10 cellular contexts compared by ENCODE assay signal in the genomic region with DNA sequence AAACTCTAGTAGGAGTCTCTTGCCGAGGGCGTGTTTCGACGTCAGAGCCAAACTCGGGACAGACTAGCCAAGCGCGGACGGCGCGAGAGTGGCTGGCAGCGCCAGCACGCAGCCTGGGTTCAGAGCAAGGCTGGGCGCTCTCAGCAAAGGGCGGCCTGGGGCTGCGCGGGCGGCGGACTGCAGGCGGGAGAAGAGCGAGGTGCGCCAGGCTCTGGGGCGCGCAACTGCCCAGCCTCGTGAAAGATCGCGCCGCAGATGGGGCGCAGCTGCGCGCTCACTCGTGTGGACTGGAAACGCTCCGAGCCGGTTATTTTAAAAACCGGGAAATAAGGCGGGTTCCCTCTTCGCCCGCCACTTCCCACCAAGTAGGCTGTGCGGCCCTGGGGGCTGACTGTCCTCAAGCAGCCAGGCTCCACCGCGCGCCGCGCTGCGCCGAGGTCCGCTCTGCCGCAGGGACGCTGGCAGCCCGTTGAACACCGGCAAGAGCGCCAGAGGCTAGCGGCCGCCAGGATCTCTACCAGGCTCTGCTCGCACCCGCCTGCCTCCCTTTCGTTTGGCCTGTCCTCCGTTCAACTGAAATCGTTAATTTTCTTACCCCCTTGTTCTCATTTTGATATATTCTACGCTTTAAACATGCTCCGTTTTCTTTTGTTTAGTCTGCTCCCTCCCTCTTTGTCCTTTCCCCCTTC. TPM values are rescaled to one million over a fixed set of nuclear protein-coding genes. Genes with fewer than 3 reads are reported as not detected.
DNase-seq lines count a peak whose midpoint lies in the region; ATAC-seq and TF ChIP-seq lines count a peak whose summit lies in the region.
"Had no signal": no experiment of that assay in that cellular context is flagged by ENCODE, and none has a peak within 500 bp of the region (broad histone marks: within the 10 kb centered on the region; RNA-seq: fewer than 3 reads in every experiment).

No MANE protein-coding gene starts in this region.

- H3K9me3 Mint-ChIP-seq in naive thymus-derived CD8-positive, alpha-beta T cell = no peaks in the 10 kb centered on the region

- peak overlapping the region; percentile 40 to 89 (median 71) for H3K4me3 Mint-ChIP-seq in naive thymus-derived CD8-positive, alpha-beta T cell

- WGBS in gastroesophageal sphincter (ENCODE audit: low coverage in 1 of 2), 2 donors = 6 to 17% methylated on average over 3 to 26 of the region's 61 CpGs

- peak overlapping the region in 3 of 10 donors; percentile 44 to 57 (median 50) for H3K27ac Mint-ChIP-seq in naive thymus-derived CD8-positive, alpha-beta T cell

- H3K36me3 ChIP-seq in HUES6 (ENCODE audit: control insufficient read depth, insufficient read depth, low read length) = no peaks in the 10 kb centered on the region
- H3K36me3 ChIP-seq in gastroesophageal sphincter = no peaks in the 10 kb centered on the region
- H3K36me3 ChIP-seq: HAP-1 had no signal

- H3K27ac ChIP-seq in HUES6 (ENCODE audit: low read depth, low read length) = no peak overlapping the region
- peak overlapping the region in 23 of 59 donors; percentile 6 to 80 (median 49) for H3K27ac ChIP-seq in dorsolateral prefrontal cortex
- no peak overlapping the region for H3K27ac ChIP-seq in gastroesophageal sphincter
- H3K27ac ChIP-seq: RWPE1 had no signal

- POLR2A ChIA-PET in naive thymus-derived CD8-positive, alpha-beta T cell (lab: Charles Lee) = no interaction called here

- H3K27me3 ChIP-seq in HUES6 (ENCODE audit: control insufficient read depth, insufficient read depth, low read length) (peaks cover 97% of the 10 kb centered on the region), dorsolateral prefrontal cortex (peaks cover 0 to 64% (median 56%) of the 10 kb centered on the region in 45 donors), gastroesophageal sphincter (peaks cover 67% of the 10 kb centered on the region)

- no peak for TF ChIP-seq POLR2A in gastroesophageal sphincter (IDR thresholded peaks at IDR 0.05)

- H3K36me3 Mint-ChIP-seq in naive thymus-derived CD8-positive, alpha-beta T cell = peaks cover 0 to 2% (median 0%) of the 10 kb centered on the region in 3 donors

- no peak for TF ChIP-seq EP300 in gastroesophageal sphincter (IDR thresholded peaks at IDR 0.05)

- no peak for ATAC-seq in naive thymus-derived CD8-positive, alpha-beta T cell
- ATAC-seq in GM21526 (IDR thresholded peaks at IDR 0.05; ENCODE audit: low FRiP score, unreplicated experiment) = no peak
- ATAC-seq in omental fat pad (ENCODE audit: low FRiP score) = no peak
- ATAC-seq in gastroesophageal sphincter = no peak

- no peak overlapping the region for H3K9ac ChIP-seq in HUES6 (ENCODE audit: low read length)

- H3K4me1 Mint-ChIP-seq in naive thymus-derived CD8-positive, alpha-beta T cell = peaks cover 12 to 26% (median 21%) of the 10 kb centered on the region in 4 donors

- intact Hi-C loops in dorsolateral prefrontal cortex (cut with DNase I) = no loop called here

- H3K4me1 ChIP-seq in HUES6 (ENCODE audit: control insufficient read depth, insufficient read depth, low read length) (peaks cover 32% of the 10 kb centered on the region), gastroesophageal sphincter (peaks cover 0 to 38% (median 16%) of the 10 kb centered on the region in 3 donors)
- H3K4me1 ChIP-seq: HAP-1 had no signal

- no peaks in the 10 kb centered on the region for H3K9me3 ChIP-seq in HUES6 (ENCODE audit: control insufficient read depth, insufficient read depth, low read depth, low read length)
- peaks cover 0 to 8% (median 0%) of the 10 kb centered on the region in 3 donors for H3K9me3 ChIP-seq in gastroesophageal sphincter
- H3K9me3 ChIP-seq: HAP-1 had no signal

- DNase-seq in CD1c-positive myeloid dendritic cell (ENCODE audit: extremely low spot score) (peak; percentile 28), dorsolateral prefrontal cortex (peak in 1 of 10 donors; percentile 19), amniotic stem cell (lab: John Stamatoyannopoulos, UW) (no peak), omental fat pad (ENCODE audit: low spot score) (no peak)
- DNase-seq in naive thymus-derived CD8-positive, alpha-beta T cell = peak in 1 of 10 donors; percentile 5

- peak overlapping the region; percentile 51 for H3K4me3 ChIP-seq in HUES6 (ENCODE audit: low read depth, low read length)
- peak overlapping the region in 40 of 59 donors; percentile 6 to 58 (median 30) for H3K4me3 ChIP-seq in dorsolateral prefrontal cortex
- peak overlapping the region in 1 of 2 donors; percentile 5 for H3K4me3 ChIP-seq in gastroesophageal sphincter
- H3K4me3 ChIP-seq: HAP-1 had no signal

- TF ChIP-seq CTCF in dorsolateral prefrontal cortex (IDR thresholded peaks at IDR 0.05 in 54 of 56, conservative IDR thresholded peaks at IDR 0.05 in 2 of 56; ENCODE audit: low read depth in 1 of 56, partially characterized antibody in 56 of 56) = no peak
- TF ChIP-seq CTCF in omental fat pad (IDR thresholded peaks at IDR 0.05) = no peak
- TF ChIP-seq CTCF in gastroesophageal sphincter (IDR thresholded peaks at IDR 0.05) = no peak

- H3K27me3 Mint-ChIP-seq in naive thymus-derived CD8-positive, alpha-beta T cell = peaks cover 23 to 68% (median 44%) of the 10 kb centered on the region in 5 donors

RNA-seq across cellular contexts. Expression of a gene that starts 2.4 kb away (rescaled TPM):
- total RNA-seq in dorsolateral prefrontal cortex (1 to 10 TPM in 33 of 120 experiments, under 1 TPM in 66, not detected in 21; 0.25 to 5.1 (median 0.78) TPM), omental fat pad (not detected), gastroesophageal sphincter (not detected)
- total RNA-seq in naive thymus-derived CD8-positive, alpha-beta T cell = not detected
- not detected for polyA plus RNA-seq in naive thymus-derived CD8-positive, alpha-beta T cell

RNA-seq across cellular contexts. Expression of a gene that starts 33.7 kb away (rescaled TPM):
- 10 to 100 TPM; 45.9 to 78.9 (median 61.2) TPM for total RNA-seq in dorsolateral prefrontal cortex
- 10 to 100 TPM; 75.7 to 86.5 TPM for total RNA-seq in naive thymus-derived CD8-positive, alpha-beta T cell
- polyA plus RNA-seq in naive thymus-derived CD8-positive, alpha-beta T cell = 10 to 100 TPM; 17.8 to 26.8 (median 18.7) TPM
- total RNA-seq in omental fat pad = 10 to 100 TPM; 36.7 to 50.7 (median 46.1) TPM
- 10 to 100 TPM; 29.3 to 46.9 (median 35.9) TPM for total RNA-seq in gastroesophageal sphincter

RNA-seq across cellular contexts. Expression of a gene that starts 44.1 kb away (rescaled TPM):
- total RNA-seq in dorsolateral prefrontal cortex (1 to 10 TPM in 31 of 120 experiments, under 1 TPM in 53, not detected in 36; 0.28 to 5.6 (median 0.70) TPM), omental fat pad (under 1 TPM in 2 of 4 donors, not detected in 2; 0.46 to 0.63 TPM), gastroesophageal sphincter (under 1 TPM in 2 of 4 donors, not detected in 2; 0.27 to 0.67 TPM)
- not detected for total RNA-seq in naive thymus-derived CD8-positive, alpha-beta T cell
- not detected for polyA plus RNA-seq in naive thymus-derived CD8-positive, alpha-beta T cell
